ENCODE assay signal across 9 cellular contexts in genomic region chr17:49997256-49997735, GRCh38.
A peak's percentile ranks its signal among the peaks of the same experiment; 100 is the strongest.
DNase-seq lines count a peak whose midpoint lies in the region; ATAC-seq and TF ChIP-seq lines count a peak whose summit lies in the region.
"Had no signal": no experiment of that assay in that cellular context is flagged by ENCODE, and none has a peak within 500 bp of the region (broad histone marks: within the 10 kb centered on the region; RNA-seq: fewer than 3 reads in every experiment).

No MANE protein-coding gene starts in this region.

- H3K27me3 Mint-ChIP-seq in activated naive CD4-positive, alpha-beta T cell treated with anti-CD3 and anti-CD28 coated beads, Interleukin-2, amount 50 U/mL, for 24 hours, result peaks cover 54% of the 10 kb centered on the region

- CTCF ChIA-PET in RWPE1 (lab: Yijun Ruan, JAX), result interaction anchor here (0.6 to 6.0 kb wide), 39 partner anchors 10 to 300 kb away, joined by 3 to 77 read pairs (median 5); partner anchors contain the start of genes KAT7 and SLC35B1

- POLR2A ChIA-PET in RWPE1 (lab: Yijun Ruan, JAX; ENCODE audit: low non-redundant PET), result interaction anchor here (0.6 kb wide), 1 partner anchor 233 kb away, joined by 3 read pairs; no protein-coding TSS in a partner anchor

- DNase-seq in activated naive CD4-positive, alpha-beta T cell (lab: John Stamatoyannopoulos, UW), result no peak
- no peak for DNase-seq in RWPE1 (ENCODE audit: low spot score)
- DNase-seq in hepatic stellate cell (ENCODE audit: low spot score), result peak; percentile 11
- no peak for DNase-seq in stimulated activated effector memory CD8-positive, alpha-beta T cell treated with anti-CD3 and anti-CD28 coated beads, Interleukin-12 subunit alpha, Interleukin-12 subunit beta, amount 100 ng/mL, for 72 hours (ENCODE audit: low spot score in 2 of 2)
- DNase-seq in NK-92 treated with Interleukin-12 subunit alpha and Interleukin-12 subunit beta, amount 100 ng/mL, for 24 hours (lab: John Stamatoyannopoulos, UW), result no peak
- no peak for DNase-seq in NCI-H748 (lab: John Stamatoyannopoulos, UW; ENCODE audit: unreplicated experiment)
- no peak for DNase-seq in DMS53 treated with DMSO at 0.1 percent for 48 hours (lab: John Stamatoyannopoulos, UW; ENCODE audit: unreplicated experiment)

- H3K9me3 Mint-ChIP-seq in activated naive CD4-positive, alpha-beta T cell treated with anti-CD3 and anti-CD28 coated beads, Interleukin-2, amount 50 U/mL, for 24 hours, result no peaks in the 10 kb centered on the region
- H3K9me3 Mint-ChIP-seq in stimulated activated effector memory CD8-positive, alpha-beta T cell treated with anti-CD3 and anti-CD28 coated beads, Interleukin-12 subunit alpha, Interleukin-12 subunit beta, amount 100 ng/mL, for 72 hours, result no peaks in the 10 kb centered on the region

- peak overlapping the region; percentile 68 for H3K27ac ChIP-seq in RWPE1
- H3K27ac ChIP-seq: tibial nerve had no signal

- no peak for ATAC-seq in stimulated activated effector memory CD8-positive, alpha-beta T cell treated with anti-CD3 and anti-CD28 coated beads, Interleukin-12 subunit alpha, Interleukin-12 subunit beta, amount 100 ng/mL, for 72 hours

- H3K27ac Mint-ChIP-seq in activated naive CD4-positive, alpha-beta T cell treated with anti-CD3 and anti-CD28 coated beads, Interleukin-2, amount 50 U/mL, for 24 hours, result no peak overlapping the region
- H3K27ac Mint-ChIP-seq in stimulated activated effector memory CD8-positive, alpha-beta T cell treated with anti-CD3 and anti-CD28 coated beads, Interleukin-12 subunit alpha, Interleukin-12 subunit beta, amount 100 ng/mL, for 72 hours, result no peak overlapping the region

- H3K4me1 Mint-ChIP-seq in activated naive CD4-positive, alpha-beta T cell treated with anti-CD3 and anti-CD28 coated beads, Interleukin-2, amount 50 U/mL, for 24 hours, result peaks cover 27% of the 10 kb centered on the region
- H3K4me1 Mint-ChIP-seq in stimulated activated effector memory CD8-positive, alpha-beta T cell treated with anti-CD3 and anti-CD28 coated beads, Interleukin-12 subunit alpha, Interleukin-12 subunit beta, amount 100 ng/mL, for 72 hours, result peaks cover 37% of the 10 kb centered on the region

- H3K4me3 Mint-ChIP-seq in activated naive CD4-positive, alpha-beta T cell treated with anti-CD3 and anti-CD28 coated beads, Interleukin-2, amount 50 U/mL, for 24 hours, result peak overlapping the region; percentile 49
- H3K4me3 Mint-ChIP-seq in stimulated activated effector memory CD8-positive, alpha-beta T cell treated with anti-CD3 and anti-CD28 coated beads, Interleukin-12 subunit alpha, Interleukin-12 subunit beta, amount 100 ng/mL, for 72 hours, result peak overlapping the region; percentile 81

- H3K36me3 Mint-ChIP-seq in activated naive CD4-positive, alpha-beta T cell treated with anti-CD3 and anti-CD28 coated beads, Interleukin-2, amount 50 U/mL, for 24 hours, result no peaks in the 10 kb centered on the region
- peaks cover 4% of the 10 kb centered on the region for H3K36me3 Mint-ChIP-seq in stimulated activated effector memory CD8-positive, alpha-beta T cell treated with anti-CD3 and anti-CD28 coated beads, Interleukin-12 subunit alpha, Interleukin-12 subunit beta, amount 100 ng/mL, for 72 hours

- TF ChIP-seq CTCF in RWPE1 (conservative IDR thresholded peaks at IDR 0.05; ENCODE audit: low read depth), result no peak
